ENCODE assay signal across 8 cellular contexts in genomic region chr1:154327466-154328317, GRCh38. TPM values are rescaled to one million over a fixed set of nuclear protein-coding genes. Genes with fewer than 3 reads are reported as not detected.
DNase-seq lines count a peak whose midpoint lies in the region; ATAC-seq and TF ChIP-seq lines count a peak whose summit lies in the region.

No MANE protein-coding gene starts in this region.

- peaks cover 3% of the 10 kb centered on the region for H3K27me3 ChIP-seq in BJ (ENCODE audit: control insufficient read depth, insufficient read depth, low read length)
- no peaks in the 10 kb centered on the region for H3K27me3 ChIP-seq in GM23248 (replicated peaks; ENCODE audit: insufficient read depth)
- H3K27me3 ChIP-seq in hepatocyte = no peaks in the 10 kb centered on the region
- peaks cover 56% of the 10 kb centered on the region for H3K27me3 ChIP-seq in PC-9 (ENCODE audit: insufficient read depth, low read depth)

- H3K79me2 ChIP-seq in GM23248 (ENCODE audit: insufficient read depth) (peaks cover 42% of the 10 kb centered on the region), hepatocyte (peaks cover 9% of the 10 kb centered on the region), PC-9 (ENCODE audit: low read depth) (no peaks in the 10 kb centered on the region)

- H3K27ac ChIP-seq in GM23248 (peak overlapping the region; percentile 100), hepatocyte (no peak overlapping the region), PC-9 (no peak overlapping the region)

- H3K36me3 Mint-ChIP-seq in activated CD4-positive, alpha-beta memory T cell treated with anti-CD3 and anti-CD28 coated beads for 36 hours = peaks cover 15% of the 10 kb centered on the region

- peak overlapping the region; percentile 98 for H3K9ac ChIP-seq in GM23248

- H3F3A ChIP-seq in GM23248 (ENCODE audit: insufficient read depth) (peaks cover 15% of the 10 kb centered on the region), PC-9 (ENCODE audit: insufficient read depth, low read depth) (no peaks in the 10 kb centered on the region)

- 0 out of 2 replicates have a peak, but pooled peaks cover 4% of the 10 kb centered on the region for H4K20me1 ChIP-seq in GM23248 (ENCODE audit: insufficient read depth)
- no peaks in the 10 kb centered on the region for H4K20me1 ChIP-seq in hepatocyte (ENCODE audit: insufficient read depth, poor library complexity, severe bottlenecking)
- no peaks in the 10 kb centered on the region for H4K20me1 ChIP-seq in PC-9 (ENCODE audit: insufficient read depth)

- H3K9me2 ChIP-seq in GM23248 (ENCODE audit: insufficient read depth) = no peaks in the 10 kb centered on the region
- no peaks in the 10 kb centered on the region for H3K9me2 ChIP-seq in hepatocyte (replicated peaks; ENCODE audit: insufficient read depth)
- H3K9me2 ChIP-seq in PC-9 (ENCODE audit: insufficient read depth) = no peaks in the 10 kb centered on the region

- no peaks in the 10 kb centered on the region for H3K9me3 Mint-ChIP-seq in activated CD4-positive, alpha-beta memory T cell treated with anti-CD3 and anti-CD28 coated beads for 36 hours
- H3K9me3 Mint-ChIP-seq in stimulated activated naive CD8-positive, alpha-beta T cell treated with anti-CD3 and anti-CD28 coated beads, Interleukin-15, amount 100 ng/mL, for 72 hours = no peaks in the 10 kb centered on the region

- no peaks in the 10 kb centered on the region for H3K9me3 ChIP-seq in GM23248 (ENCODE audit: low read depth)
- no peaks in the 10 kb centered on the region for H3K9me3 ChIP-seq in hepatocyte (ENCODE audit: low read depth)
- no peaks in the 10 kb centered on the region for H3K9me3 ChIP-seq in PC-9 (ENCODE audit: insufficient read depth, low read depth)

- peak overlapping the region; percentile 78 for H3K4me3 Mint-ChIP-seq in activated CD4-positive, alpha-beta memory T cell treated with anti-CD3 and anti-CD28 coated beads for 36 hours
- peak overlapping the region; percentile 88 to 98 for H3K4me3 Mint-ChIP-seq in stimulated activated naive CD8-positive, alpha-beta T cell treated with anti-CD3 and anti-CD28 coated beads, Interleukin-15, amount 100 ng/mL, for 72 hours

- TF ChIP-seq CTCF in BJ (IDR thresholded peaks at IDR 0.05; ENCODE audit: insufficient read depth, low read depth, low read length) (no peak), hepatocyte (IDR thresholded peaks at IDR 0.05; ENCODE audit: poor library complexity) (no peak), PC-9 (conservative IDR thresholded peaks at IDR 0.05) (no peak)

- BruUV-seq in PC-9 (replicated peaks; lab: Mats Ljungman, UMichigan) = no TSS peak

- no peaks in the 10 kb centered on the region for H3K27me3 Mint-ChIP-seq in activated CD4-positive, alpha-beta memory T cell treated with anti-CD3 and anti-CD28 coated beads for 36 hours
- no peaks in the 10 kb centered on the region for H3K27me3 Mint-ChIP-seq in stimulated activated naive CD8-positive, alpha-beta T cell treated with anti-CD3 and anti-CD28 coated beads, Interleukin-15, amount 100 ng/mL, for 72 hours

- WGBS in GM23248 (ENCODE audit: low coverage in 1 of 2, low lambda C conversion rate in 2 of 2, missing lambda C conversion rate in 2 of 2), 2 experiments = 25 to 30% methylated on average over 5 of the region's 5 CpGs
- 61% methylated on average over 5 of the region's 5 CpGs for WGBS in hepatocyte (ENCODE audit: low lambda C conversion rate, missing lambda C conversion rate)

- H3K36me3 ChIP-seq in BJ (ENCODE audit: control insufficient read depth, insufficient read depth, low read length) (peaks cover 15% of the 10 kb centered on the region), GM23248 (ENCODE audit: low read depth) (peaks cover 15% of the 10 kb centered on the region), hepatocyte (replicated peaks; ENCODE audit: insufficient read depth, low read depth) (no peaks in the 10 kb centered on the region), PC-9 (ENCODE audit: low read depth) (no peaks in the 10 kb centered on the region)

- no peak for DNase-seq in BJ (ENCODE audit: low read depth)
- DNase-seq in GM23248 = no peak
- peak; percentile 42 for DNase-seq in activated CD4-positive, alpha-beta memory T cell treated with anti-CD3 and anti-CD28 coated beads for 36 hours
- DNase-seq in hepatocyte (ENCODE audit: low spot score) = no peak
- no peak for DNase-seq in stimulated activated naive CD8-positive, alpha-beta T cell treated with anti-CD3 and anti-CD28 coated beads, Interleukin-15, amount 100 ng/mL, for 72 hours
- DNase-seq in PC-9 = no peak
- no peak for DNase-seq in NCI-H1048 (lab: John Stamatoyannopoulos, UW)
- DNase-seq in mucosa of gallbladder (ENCODE audit: low spot score) = no peak

- peak overlapping the region; percentile 94 for H3K27ac Mint-ChIP-seq in activated CD4-positive, alpha-beta memory T cell treated with anti-CD3 and anti-CD28 coated beads for 36 hours
- peak overlapping the region; percentile 45 to 55 for H3K27ac Mint-ChIP-seq in stimulated activated naive CD8-positive, alpha-beta T cell treated with anti-CD3 and anti-CD28 coated beads, Interleukin-15, amount 100 ng/mL, for 72 hours

- intact Hi-C loops in activated CD4-positive, alpha-beta memory T cell treated with anti-CD3 and anti-CD28 coated beads for 36 hours (cut with micrococcal nuclease) = loop anchor here (5.0 kb wide), 2 partner anchors 145 to 150 kb away; no protein-coding TSS in a partner anchor
- intact Hi-C loops in PC-9 (cut with micrococcal nuclease; ENCODE audit: unreplicated experiment) = no loop called here

- CTCF ChIA-PET in BJ (lab: Yijun Ruan, JAX) = interaction anchor here (0.5 to 5.5 kb wide), 7 partner anchors 7 to 866 kb away, joined by 3 to 77 read pairs (median 3); partner anchors contain the start of gene CHRNB2
- CTCF ChIA-PET in activated CD4-positive, alpha-beta memory T cell treated with anti-CD3 and anti-CD28 coated beads for 36 hours (lab: Charles Lee) = interaction anchor here (0.8 to 9.6 kb wide), 13 partner anchors 7 to 152 kb away, joined by 3 to 173 read pairs (median 5); partner anchors contain the start of gene IL6R
- CTCF ChIA-PET in PC-9 (lab: Charles Lee) = interaction anchor here (0.7 kb wide), 2 partner anchors 21 to 140 kb away, joined by 19 to 23 read pairs; no protein-coding TSS in a partner anchor

- no peak for ATAC-seq in stimulated activated naive CD8-positive, alpha-beta T cell treated with anti-CD3 and anti-CD28 coated beads, Interleukin-15, amount 100 ng/mL, for 72 hours

- H2AFZ ChIP-seq in GM23248 = no peak overlapping the region
- H2AFZ ChIP-seq in hepatocyte = no peak overlapping the region
- no peak overlapping the region for H2AFZ ChIP-seq in PC-9

- peaks cover 17% of the 10 kb centered on the region for H3K4me1 ChIP-seq in GM23248 (ENCODE audit: insufficient read depth)
- peaks cover 18% of the 10 kb centered on the region for H3K4me1 ChIP-seq in hepatocyte (ENCODE audit: insufficient read depth)
- H3K4me1 ChIP-seq in PC-9 (replicated peaks; ENCODE audit: insufficient read depth) = no peaks in the 10 kb centered on the region

- peak overlapping the region; percentile 35 for H3K4me3 ChIP-seq in BJ (ENCODE audit: low read depth, low read length)
- H3K4me3 ChIP-seq in GM23248 = peak overlapping the region; percentile 63
- H3K4me3 ChIP-seq in hepatocyte = peak overlapping the region; percentile 1
- H3K4me3 ChIP-seq in PC-9 = no peak overlapping the region

- in situ Hi-C loops in GM23248 (cut with MboI) = no loop called here

- peaks cover 54% of the 10 kb centered on the region for H3K4me1 Mint-ChIP-seq in activated CD4-positive, alpha-beta memory T cell treated with anti-CD3 and anti-CD28 coated beads for 36 hours (ENCODE audit: low read depth)
- H3K4me1 Mint-ChIP-seq in stimulated activated naive CD8-positive, alpha-beta T cell treated with anti-CD3 and anti-CD28 coated beads, Interleukin-15, amount 100 ng/mL, for 72 hours = peaks cover 74% of the 10 kb centered on the region

- POLR2A ChIA-PET in BJ (lab: Charles Lee) = interaction anchor here (0.5 to 0.6 kb wide), 2 partner anchors 135 to 574 kb away, joined by 3 read pairs; no protein-coding TSS in a partner anchor
- POLR2A ChIA-PET in activated CD4-positive, alpha-beta memory T cell treated with anti-CD3 and anti-CD28 coated beads for 36 hours (lab: Charles Lee) = interaction anchor here (0.6 to 1.7 kb wide), 7 partner anchors 8 to 150 kb away, joined by 3 to 7 read pairs (median 4); partner anchors contain the start of gene UBAP2L
- POLR2A ChIA-PET in PC-9 (lab: Charles Lee; ENCODE audit: unreplicated experiment) = no interaction called here

- H3K4me2 ChIP-seq in GM23248 (ENCODE audit: unreplicated experiment) = peak overlapping the region; percentile 78
- peak overlapping the region; percentile 86 for H3K4me2 ChIP-seq in hepatocyte
- H3K4me2 ChIP-seq in PC-9 = no peak overlapping the region

RNA-seq across cellular contexts. Expression of gene ATP8B2, which starts 2.4 kb away (rescaled TPM):
- polyA plus RNA-seq in BJ (2011; rRNA removed) (48.3 and 73.3 TPM in 2 replicates), GM23248 (2016; fragmentation: Nextera tagmentation; extraction: Ambion mirVana) (17.6 and 20.1 TPM in 2 replicates), hepatocyte (8.7 and 11.7 TPM in 2 replicates)
- polyA minus RNA-seq in BJ (2011; rRNA and poly(A)+ RNA removed) = 49.7 and 51.1 TPM in 2 replicates
- total RNA-seq in GM23248 (2014; rRNA removed; shearing (Covaris generic)) = 200 and 203 TPM in 2 replicates
- 10 to 100 TPM; 58.5 to 59.9 TPM for total RNA-seq in activated CD4-positive, alpha-beta memory T cell treated with anti-CD3 and anti-CD28 coated beads for 36 hours
- total RNA-seq in hepatocyte (30.1 and 42.0 TPM in 2 replicates), PC-9 (2021) (0.07 and 1.4 TPM in 2 replicates), mucosa of gallbladder (32.9 TPM)

RNA-seq across cellular contexts. Expression of gene AQP10, which starts 6.8 kb away (rescaled TPM):
- polyA plus RNA-seq in BJ (2011; rRNA removed) (not detected in 2 replicates), GM23248 (2016; fragmentation: Nextera tagmentation; extraction: Ambion mirVana) (not detected in 2 replicates), hepatocyte (3.0 and 3.6 TPM in 2 replicates)
- polyA minus RNA-seq in BJ (2011; rRNA and poly(A)+ RNA removed) = 0.09 TPM in 1 of 2 replicates, not detected in the other
- not detected in 2 replicates for total RNA-seq in GM23248 (2014; rRNA removed; shearing (Covaris generic))
- not detected for total RNA-seq in activated CD4-positive, alpha-beta memory T cell treated with anti-CD3 and anti-CD28 coated beads for 36 hours
- total RNA-seq in hepatocyte (0.96 and 2.0 TPM in 2 replicates), PC-9 (2021) (not detected in 2 replicates), mucosa of gallbladder (0.32 TPM)

RNA-seq across cellular contexts. Expression of gene HAX1, which starts 55.3 kb away (rescaled TPM):
- polyA plus RNA-seq in BJ (2011; rRNA removed) = 268 and 270 TPM in 2 replicates
- polyA minus RNA-seq in BJ (2011; rRNA and poly(A)+ RNA removed) = 62.6 and 137 TPM in 2 replicates
- total RNA-seq in GM23248 (2014; rRNA removed; shearing (Covaris generic)) = 142 and 169 TPM in 2 replicates
- 172 and 178 TPM in 2 replicates for polyA plus RNA-seq in GM23248 (2016; fragmentation: Nextera tagmentation; extraction: Ambion mirVana)
- total RNA-seq in activated CD4-positive, alpha-beta memory T cell treated with anti-CD3 and anti-CD28 coated beads for 36 hours = 100 to 1,000 TPM; 168 to 169 TPM
- total RNA-seq in hepatocyte = 80.0 and 86.9 TPM in 2 replicates
- 95.1 and 104 TPM in 2 replicates for polyA plus RNA-seq in hepatocyte
- 89.7 and 92.3 TPM in 2 replicates for total RNA-seq in PC-9 (2021)
- 63.1 TPM for total RNA-seq in mucosa of gallbladder

Comparison
In these comparisons a context has a peak if more than half of its experiments do, and no peak if none do; other contexts are left out.
1. RNA of gene ATP8B2, which starts 2.4 kb away (total RNA-seq): 200 to 203 TPM in GM23248, 58.5 to 59.9 TPM in activated CD4-positive, alpha-beta memory T cell treated with anti-CD3 and anti-CD28 coated beads for 36 hours, 30.1 to 42.0 TPM in hepatocyte and 32.9 TPM in mucosa of gallbladder (single experiment); 0.07 to 1.4 TPM in PC-9; every median in the first group is over 10 times any median in the second.